ENCODE assay signal across 8 cellular contexts in the genomic region with DNA sequence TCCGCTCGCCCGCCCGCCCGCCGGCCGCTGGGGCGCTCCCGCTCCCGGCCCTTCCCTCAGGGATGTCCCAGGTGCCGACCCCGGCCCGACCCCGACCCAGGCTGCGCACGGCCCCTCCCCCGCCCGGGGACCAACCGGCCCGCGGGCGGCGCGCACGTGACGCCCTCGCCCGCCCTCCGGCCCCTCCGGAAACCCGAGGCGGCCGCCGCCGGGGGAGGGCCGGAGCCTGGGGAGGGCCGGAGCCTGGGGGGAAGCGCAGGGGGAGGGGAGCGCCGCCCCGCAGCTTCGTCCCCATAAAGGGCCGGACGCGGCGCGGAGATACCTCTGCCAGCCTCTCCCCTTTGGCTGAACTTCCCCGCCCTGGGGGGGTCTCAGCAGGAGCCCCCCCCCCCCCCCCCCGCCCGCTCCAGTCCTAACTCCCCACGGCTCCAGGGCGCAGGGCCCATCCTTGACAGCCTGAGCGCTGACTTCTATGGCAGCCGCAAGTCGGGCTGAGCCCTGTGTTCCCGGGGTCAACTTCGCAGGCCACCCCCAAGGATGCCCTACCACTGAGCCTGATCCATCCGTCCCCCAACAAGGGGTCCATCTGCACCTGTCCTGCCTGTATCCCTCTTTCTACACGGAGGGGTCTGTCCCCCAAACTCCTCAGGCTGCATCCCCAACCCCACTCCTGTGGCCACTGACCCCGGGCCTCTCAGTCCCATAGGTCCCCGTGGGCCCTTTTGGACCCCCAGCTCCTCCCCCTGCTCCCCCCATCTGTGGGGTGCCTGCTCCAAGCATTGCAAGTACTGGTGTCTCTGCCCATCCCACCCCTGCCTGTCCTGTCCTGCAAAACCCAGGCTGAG. TPM values are rescaled to one million over a fixed set of nuclear protein-coding genes. Genes with fewer than 3 reads are reported as not detected.
DNase-seq lines count a peak whose midpoint lies in the region; ATAC-seq and TF ChIP-seq lines count a peak whose summit lies in the region.

A gene (minus strand): TSS at position 69 of the 845 bp plus-strand sequence. CDS start 174 bp downstream, outside the sequence.

- H3K9me3 ChIP-seq in OCI-LY1 (ENCODE audit: low read length) (no peaks in the 10 kb centered on the region), mesenchymal stem cell (ENCODE audit: control insufficient read depth, low read length) (no peaks in the 10 kb centered on the region), aorta (ENCODE audit: control insufficient read depth, low read length) (no peaks in the 10 kb centered on the region)

- H3K9me2 ChIP-seq in OCI-LY1 (ENCODE audit: low read depth, low read length) = no peaks in the 10 kb centered on the region

- H3K27me3 ChIP-seq in OCI-LY1 (ENCODE audit: insufficient read depth, low read length) = no peaks in the 10 kb centered on the region
- H3K27me3 ChIP-seq in mesenchymal stem cell (ENCODE audit: control insufficient read depth in 1 of 2, insufficient read depth in 1 of 2, low read length in 2 of 2) = peaks cover 0 to 18% of the 10 kb centered on the region in 2 experiments
- no peaks in the 10 kb centered on the region for H3K27me3 ChIP-seq in aorta (ENCODE audit: control insufficient read depth in 1 of 2, insufficient read depth in 2 of 2, low read length in 1 of 2)

- H3K4me2 ChIP-seq in OCI-LY1 (ENCODE audit: low read length) = peak within 1 kb of the TSS; percentile 92
- peak within 1 kb of the TSS; percentile 84 for H3K4me2 ChIP-seq in mesenchymal stem cell (ENCODE audit: low read length, poor library complexity, severe bottlenecking)

- DNase-seq in AG08395 (ENCODE audit: low spot score) (peak; percentile 65), GM13976 (ENCODE audit: low spot score) (peak; percentile 88), mesenchymal stem cell (peak; percentile 49), aorta (no peak), NCI-H345 (lab: John Stamatoyannopoulos, UW) (no peak), NCI-H1092 (lab: John Stamatoyannopoulos, UW) (no peak)

- ATAC-seq in aorta (ENCODE audit: low FRiP score) = no peak

- H3K18ac ChIP-seq in mesenchymal stem cell (ENCODE audit: low read depth in 1 of 2, low read length in 2 of 2) = peak within 1 kb of the TSS; percentile 77 to 81

- peaks cover 18% of the 10 kb centered on the region for H3K4me1 Mint-ChIP-seq in dendritic cell treated with granulocyte-macrophage colony-stimulating factor and Interleukin-4, amounts not matched to agents 40 ng/mL and 50 ng/mL, for 4 days (ENCODE audit: low read depth)

- no peaks in the 10 kb centered on the region for H3K36me3 Mint-ChIP-seq in dendritic cell treated with granulocyte-macrophage colony-stimulating factor and Interleukin-4, amounts not matched to agents 40 ng/mL and 50 ng/mL, for 4 days (ENCODE audit: low read depth)

- peaks cover 22% of the 10 kb centered on the region for H3K36me3 ChIP-seq in OCI-LY1 (ENCODE audit: insufficient read depth, low read length)
- H3K36me3 ChIP-seq in mesenchymal stem cell (ENCODE audit: control insufficient read depth in 1 of 2, insufficient read depth in 2 of 2, low read depth in 1 of 2, low read length in 2 of 2) = peaks cover 4 to 35% of the 10 kb centered on the region in 2 experiments
- no peaks in the 10 kb centered on the region for H3K36me3 ChIP-seq in aorta (ENCODE audit: control insufficient read depth in 1 of 2, insufficient read depth in 2 of 2, low read length in 1 of 2)

- peak within 1 kb of the TSS in 1 of 2 experiments; percentile 96 for H3K23ac ChIP-seq in mesenchymal stem cell (ENCODE audit: low read length in 2 of 2)

- peak within 1 kb of the TSS; percentile 88 for H3K4me3 ChIP-seq in OCI-LY1 (ENCODE audit: low read depth, low read length, poor library complexity, severe bottlenecking)
- peak within 1 kb of the TSS; percentile 71 to 82 for H3K4me3 ChIP-seq in mesenchymal stem cell (ENCODE audit: insufficient read depth in 1 of 2, low read depth in 1 of 2, low read length in 2 of 2)
- peak within 1 kb of the TSS; percentile 23 to 46 for H3K4me3 ChIP-seq in aorta (ENCODE audit: low read length in 2 of 2)

- H3K4ac ChIP-seq in mesenchymal stem cell (ENCODE audit: low read depth in 1 of 2, low read length in 2 of 2) = peak within 1 kb of the TSS; percentile 77

- intact Hi-C loops in dendritic cell treated with granulocyte-macrophage colony-stimulating factor and Interleukin-4, amounts not matched to agents 40 ng/mL and 50 ng/mL, for 4 days (cut with micrococcal nuclease) = no loop called here
- intact Hi-C loops in aorta (cut with DNase I) = no loop called here

- TF ChIP-seq CTCF in GM13976 (IDR thresholded peaks at IDR 0.05; ENCODE audit: borderline replicate concordance, control extremely low read depth, extremely low read depth, insufficient read depth, missing control alignments) (no peak), OCI-LY1 (IDR thresholded peaks at IDR 0.05; ENCODE audit: low read length) (no peak)

- H4K91ac ChIP-seq in mesenchymal stem cell (ENCODE audit: low read length) = peak within 1 kb of the TSS; percentile 86

- peaks cover 4% of the 10 kb centered on the region; the same call in 1 of the 2 replicates for H3K79me2 ChIP-seq in OCI-LY1 (ENCODE audit: insufficient read depth, low read length)

- peak within 1 kb of the TSS; percentile 89 for H2BK120ac ChIP-seq in mesenchymal stem cell (ENCODE audit: low read depth, low read length)

- H3K14ac ChIP-seq in mesenchymal stem cell (ENCODE audit: low read length in 2 of 2) = peak within 1 kb of the TSS; percentile 87 to 96

- H3K79me1 ChIP-seq in mesenchymal stem cell (replicated peaks; ENCODE audit: low read length, poor library complexity, severe bottlenecking) = peaks cover 16% of the 10 kb centered on the region

- peak within 1 kb of the TSS; percentile 5 for H2AK5ac ChIP-seq in mesenchymal stem cell (ENCODE audit: low read length, severe bottlenecking)

- H3K9ac ChIP-seq in OCI-LY1 (ENCODE audit: low read length) = peak within 1 kb of the TSS; percentile 84
- H3K9ac ChIP-seq in mesenchymal stem cell (ENCODE audit: low read length) = peak within 1 kb of the TSS; percentile 85

- H3K27me3 Mint-ChIP-seq in dendritic cell treated with granulocyte-macrophage colony-stimulating factor and Interleukin-4, amounts not matched to agents 40 ng/mL and 50 ng/mL, for 4 days = peaks cover 84% of the 10 kb centered on the region

- 7% methylated on average over 41 of the region's 61 CpGs for WGBS in mesenchymal stem cell
- WGBS in aorta, 2 donors = 5 to 11% methylated on average over 31 to 60 of the region's 61 CpGs

- H4K20me1 ChIP-seq in OCI-LY1 (ENCODE audit: insufficient read depth, low read length) = no peaks in the 10 kb centered on the region

- H3K27ac ChIP-seq in OCI-LY1 (ENCODE audit: low read depth, low read length, poor library complexity, severe bottlenecking) = peak within 1 kb of the TSS; percentile 47
- peak within 1 kb of the TSS; percentile 24 for H3K27ac ChIP-seq in mesenchymal stem cell (ENCODE audit: low read length, poor library complexity, severe bottlenecking)
- no peak within 1 kb of the TSS for H3K27ac ChIP-seq in aorta (ENCODE audit: low read depth in 1 of 2, low read length in 2 of 2)

- peak within 1 kb of the TSS; percentile 85 for H2BK15ac ChIP-seq in mesenchymal stem cell (ENCODE audit: low read depth, poor library complexity, severe bottlenecking)

- H4K8ac ChIP-seq in mesenchymal stem cell (ENCODE audit: low read length) = peak within 1 kb of the TSS; percentile 59

- H2BK12ac ChIP-seq in mesenchymal stem cell (ENCODE audit: low read length in 2 of 2) = peak within 1 kb of the TSS; percentile 0 to 73

- H2AFZ ChIP-seq in OCI-LY1 (ENCODE audit: low read length) (no peak within 1 kb of the TSS), mesenchymal stem cell (ENCODE audit: low read depth, low read length) (no peak within 1 kb of the TSS)

- H3K4me1 ChIP-seq in OCI-LY1 (ENCODE audit: insufficient read depth, low read length, severe bottlenecking) (peaks cover 24% of the 10 kb centered on the region), mesenchymal stem cell (ENCODE audit: control insufficient read depth, insufficient read depth, low read depth, low read length) (peaks cover 37% of the 10 kb centered on the region), aorta (ENCODE audit: control insufficient read depth in 1 of 2, insufficient read depth in 2 of 2, low read length in 2 of 2) (no peaks in the 10 kb centered on the region)

- peak within 1 kb of the TSS; percentile 35 for H3K4me3 Mint-ChIP-seq in dendritic cell treated with granulocyte-macrophage colony-stimulating factor and Interleukin-4, amounts not matched to agents 40 ng/mL and 50 ng/mL, for 4 days

- in situ Hi-C loops in GM13976 (cut with MboI; ENCODE audit: low sequenced_read_pairs, unreplicated experiment) = no loop called here

- H2BK5ac ChIP-seq in mesenchymal stem cell (ENCODE audit: low read depth, low read length, poor library complexity, severe bottlenecking) = no peak within 1 kb of the TSS

- no peaks in the 10 kb centered on the region for H3F3A ChIP-seq in OCI-LY1 (ENCODE audit: insufficient read depth, low read length)

- no peaks in the 10 kb centered on the region for H3K9me3 Mint-ChIP-seq in dendritic cell treated with granulocyte-macrophage colony-stimulating factor and Interleukin-4, amounts not matched to agents 40 ng/mL and 50 ng/mL, for 4 days

- H3K27ac Mint-ChIP-seq in dendritic cell treated with granulocyte-macrophage colony-stimulating factor and Interleukin-4, amounts not matched to agents 40 ng/mL and 50 ng/mL, for 4 days = no peak within 1 kb of the TSS

RNA-seq across cellular contexts. Expression of the gene that starts here (rescaled TPM):
- polyA plus RNA-seq in mesenchymal stem cell (2013, experiment 1 of 2) = 34.8 TPM
- polyA plus RNA-seq in mesenchymal stem cell (2013, experiment 2 of 2) = 35.2 TPM
- 10 to 100 TPM in 1 of 2 donors, 1 to 10 TPM in 1; 9.2 to 22.9 TPM for total RNA-seq in aorta
- polyA plus RNA-seq in aorta = 10 to 100 TPM in 1 of 2 donors, 1 to 10 TPM in 1; 1.6 to 19.0 TPM

Comparison
In these comparisons a context has a peak if more than half of its experiments do, and no peak if none do; other contexts are left out.
1. DNase-seq: peak in AG08395 (single experiment), GM13976 (single experiment) and mesenchymal stem cell (single experiment); none in aorta (0 of 2), NCI-H345 (single experiment) and NCI-H1092 (single experiment).
2. H3K27ac ChIP-seq: peak in OCI-LY1 (single experiment) and mesenchymal stem cell (single experiment); none in aorta (0 of 2).
3. H3K4me3 ChIP-seq: peak in every context shown above with its lines; median percentile 88 in OCI-LY1; 76 in mesenchymal stem cell; 34 in aorta.